ENCODE assay signal across 1 cellular context in the genomic region with DNA sequence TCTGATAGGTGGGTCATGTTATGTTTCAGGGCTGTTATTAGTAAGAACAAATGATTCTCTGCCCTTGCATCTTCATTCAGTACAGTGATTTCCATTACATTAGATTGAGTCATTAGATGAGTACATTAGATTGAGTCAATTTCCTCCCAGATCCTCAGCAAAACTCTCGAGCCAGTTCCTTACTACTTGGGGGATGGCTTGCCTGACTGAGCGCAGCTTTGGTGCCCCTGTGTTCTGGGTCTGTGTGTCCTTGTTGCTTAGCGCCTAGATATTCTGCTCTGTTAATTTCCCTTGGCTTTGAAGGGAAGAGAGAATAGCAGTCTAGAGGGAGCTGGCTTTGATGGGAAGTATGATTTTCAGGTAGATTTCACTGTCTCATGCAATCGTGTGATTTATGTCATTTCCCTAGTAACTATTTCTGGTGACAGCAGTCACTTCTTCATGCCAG.
A peak's percentile ranks its signal among the peaks of the same experiment; 100 is the strongest.
TF ChIP-seq lines count a peak whose summit lies in the region.

No MANE protein-coding gene starts in this region.

TF ChIP-seq in GM12878, 131 proteins besides CTCF, POLR2A, EP300 and RAD21:
- TF ChIP-seq GABPA (IDR thresholded peaks at IDR 0.05; ENCODE audit: low read depth): peak; percentile 27; the same call in 1 of the 2 replicates
- TF ChIP-seq FOXM1 (IDR thresholded peaks at IDR 0.05; ENCODE audit: low read depth, low read length): 0 out of 2 replicates have a peak, but pooled peaks have one; percentile 11
- TF ChIP-seq CREB1 (IDR thresholded peaks at IDR 0.05; ENCODE audit: low read depth): peak; percentile 41; the same call in 1 of the 2 replicates
- 0 out of 2 replicates have a peak, but pooled peaks have one; percentile 37 for TF ChIP-seq ATF2 (IDR thresholded peaks at IDR 0.05; ENCODE audit: low read length)
- peak; percentile 65 for TF ChIP-seq JUNB (IDR thresholded peaks at IDR 0.05)
- 0 out of 2 replicates have a peak, but pooled peaks have one; percentile 56 for TF ChIP-seq ZNF24 (IDR thresholded peaks at IDR 0.05)
- peak; percentile 42; the same call in 1 of the 2 replicates for TF ChIP-seq NFIC (IDR thresholded peaks at IDR 0.05; ENCODE audit: low read depth, low read length)
- TF ChIP-seq EED (IDR thresholded peaks at IDR 0.05; ENCODE audit: low read depth): peak; percentile 76
- no peak for TF ChIP-seq EGR1 (IDR thresholded peaks at IDR 0.05; ENCODE audit: borderline replicate concordance in 1 of 2, low read depth in 2 of 2, low read length in 2 of 2)
- no peak for TF ChIP-seq SKIL (IDR thresholded peaks at IDR 0.05; ENCODE audit: low read depth, poor library complexity, severe bottlenecking)
- TF ChIP-seq CREM (IDR thresholded peaks at IDR 0.05; ENCODE audit: low read depth): peak; percentile 33; the same call in 1 of the 2 replicates
- TF ChIP-seq WRNIP1 (IDR thresholded peaks at IDR 0.05; ENCODE audit: borderline replicate concordance, low read depth, low read length): no peak
